Comparison of ENCODE assay signal across 14 cellular contexts in genomic region chr10:132975976-132976682, GRCh38. TPM values are rescaled to one million over a fixed set of nuclear protein-coding genes. Genes with fewer than 3 reads are reported as not detected.
"Had no signal": no experiment of that assay in that cellular context is flagged by ENCODE, and none has a peak within 500 bp of the region (broad histone marks: within the 10 kb centered on the region; RNA-seq: fewer than 3 reads in every experiment).

No MANE protein-coding gene starts in this region.

- H3K36me3 Mint-ChIP-seq: activated naive CD4-positive, alpha-beta T cell treated with anti-CD3 and anti-CD28 coated beads, Interleukin-2, amount 10 ng/mL, durations not matched to agents 7 days and 5 days; stimulated activated effector memory CD8-positive, alpha-beta T cell treated with anti-CD3 and anti-CD28 coated beads, Interleukin-12 subunit alpha, Interleukin-12 subunit beta, amount 100 ng/mL, for 72 hours had no signal

- DNase-seq: activated CD4-positive, alpha-beta T cell treated with anti-CD3 and anti-CD28 coated beads, Interleukin-2, amount 50 U/mL, for 4 hours; activated CD4-positive, CD25-positive, alpha-beta regulatory T cell treated with anti-CD3 and anti-CD28 coated beads, Interleukin-2, amount 50 U/mL, for 72 hours; activated naive CD4-positive, alpha-beta T cell treated with anti-CD3 and anti-CD28 coated beads, Interleukin-2, amount 10 ng/mL, durations not matched to agents 7 days and 5 days; gastrocnemius medialis; islet precursor cell had no signal

- H3K27ac ChIP-seq: ascending aorta, epithelial cell of prostate, gastrocnemius medialis, ovary, thoracic aorta had no signal

- FAIRE-seq: bronchial epithelial cell, urothelium cell line had no signal

- H3K9me3 Mint-ChIP-seq: activated naive CD4-positive, alpha-beta T cell treated with anti-CD3 and anti-CD28 coated beads, Interleukin-2, amount 10 ng/mL, durations not matched to agents 7 days and 5 days; activated T-helper 2 cell treated with anti-CD3 and anti-CD28 coated beads, Interferon-gamma antibody, Interleukin-2, Interleukin-4, amounts not matched to agents 10 μg/mL and 5 μg/mL and 100 μg/mL, durations not matched to agents 14 hours and 24 hours and 36 hours; stimulated activated effector memory CD8-positive, alpha-beta T cell treated with anti-CD3 and anti-CD28 coated beads, Interleukin-12 subunit alpha, Interleukin-12 subunit beta, amount 100 ng/mL, for 72 hours had no signal

- H3K36me3 ChIP-seq: ascending aorta, gastrocnemius medialis, ovary, thoracic aorta had no signal

- H3K9me3 ChIP-seq: ascending aorta, gastrocnemius medialis, ovary, thoracic aorta had no signal

- H3K4me1 Mint-ChIP-seq: activated naive CD4-positive, alpha-beta T cell treated with anti-CD3 and anti-CD28 coated beads, Interleukin-2, amount 10 ng/mL, durations not matched to agents 7 days and 5 days; stimulated activated effector memory CD8-positive, alpha-beta T cell treated with anti-CD3 and anti-CD28 coated beads, Interleukin-12 subunit alpha, Interleukin-12 subunit beta, amount 100 ng/mL, for 72 hours had no signal

- H3K4me3 Mint-ChIP-seq: activated naive CD4-positive, alpha-beta T cell treated with anti-CD3 and anti-CD28 coated beads, Interleukin-2, amount 10 ng/mL, durations not matched to agents 7 days and 5 days; nephron; stimulated activated effector memory CD8-positive, alpha-beta T cell treated with anti-CD3 and anti-CD28 coated beads, Interleukin-12 subunit alpha, Interleukin-12 subunit beta, amount 100 ng/mL, for 72 hours had no signal

- H3K27ac Mint-ChIP-seq: activated naive CD4-positive, alpha-beta T cell treated with anti-CD3 and anti-CD28 coated beads, Interleukin-2, amount 10 ng/mL, durations not matched to agents 7 days and 5 days; activated T-helper 2 cell treated with anti-CD3 and anti-CD28 coated beads, Interferon-gamma antibody, Interleukin-2, Interleukin-4, amounts not matched to agents 10 μg/mL and 5 μg/mL and 100 μg/mL, durations not matched to agents 14 hours and 24 hours and 36 hours had no signal

- ATAC-seq: gastrocnemius medialis; stimulated activated effector memory CD8-positive, alpha-beta T cell treated with anti-CD3 and anti-CD28 coated beads, Interleukin-12 subunit alpha, Interleukin-12 subunit beta, amount 100 ng/mL, for 72 hours had no signal

- H3K27me3 ChIP-seq: ascending aorta, ovary had no signal

- H3K4me3 ChIP-seq: ascending aorta, gastrocnemius medialis, ovary, thoracic aorta had no signal

- H3K4me1 ChIP-seq: ascending aorta, gastrocnemius medialis had no signal

RNA-seq across cellular contexts. Expression of gene CFAP46, which starts 33.8 kb away (rescaled TPM):
- total RNA-seq: activated T-helper 2 cell treated with anti-CD3 and anti-CD28 coated beads, Interferon-gamma antibody, Interleukin-2, Interleukin-4, amounts not matched to agents 10 μg/mL and 5 μg/mL and 100 μg/mL, durations not matched to agents 14 hours and 24 hours and 36 hours; ascending aorta; thoracic aorta had no signal
